ENCODE assay signal across 9 cellular contexts in the genomic region with DNA sequence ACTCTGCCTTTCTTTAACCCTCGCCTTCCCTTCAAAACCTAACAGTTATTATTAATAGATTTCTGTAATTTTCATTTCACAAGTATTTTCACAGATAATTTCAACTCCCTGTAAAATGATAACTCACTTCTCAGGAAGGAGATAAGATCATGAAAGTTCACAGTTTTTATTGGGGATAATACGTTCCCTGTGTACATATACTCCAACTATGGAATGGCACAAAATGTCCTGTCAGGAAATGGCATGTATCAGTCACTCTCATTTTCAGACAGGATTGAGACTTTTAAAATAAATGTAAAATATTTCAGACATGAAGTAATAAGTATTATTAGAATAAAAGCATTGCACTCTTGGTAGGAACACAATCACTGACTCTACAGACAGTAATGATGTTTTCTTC. TPM values are rescaled to one million over a fixed set of nuclear protein-coding genes. Genes with fewer than 3 reads are reported as not detected.
DNase-seq lines count a peak whose midpoint lies in the region; ATAC-seq and TF ChIP-seq lines count a peak whose summit lies in the region.
"Had no signal": no experiment of that assay in that cellular context is flagged by ENCODE, and none has a peak within 500 bp of the region (broad histone marks: within the 10 kb centered on the region; RNA-seq: fewer than 3 reads in every experiment).

No MANE protein-coding gene starts in this region.

- H3K27ac ChIP-seq in HL-60 (replicated peaks) (peak overlapping the region; percentile 80), spleen (peak overlapping the region; percentile 76 to 98 (median 96))

- peaks cover 17% of the 10 kb centered on the region for H3K4me1 Mint-ChIP-seq in activated T-helper 1 cell treated with anti-CD3 and anti-CD28 coated beads, Interleukin-12 subunit alpha, Interleukin-12 subunit beta, Interleukin-2, Interleukin-4 antibody, amounts not matched to agents 30 ng/mL and 10 ng/mL and 1 ng/mL, durations not matched to agents 14 hours and 24 hours and 36 hours (ENCODE audit: low read depth)

- H3K4me3 ChIP-seq in HL-60 (replicated peaks; ENCODE audit: insufficient read depth, low read length), result no peak overlapping the region; the same call in 1 of the 2 replicates
- H3K4me3 ChIP-seq in iPS-11a (ENCODE audit: low read depth, low read length), result peak overlapping the region; percentile 79
- peak overlapping the region in 4 of 8 donors; percentile 63 to 89 (median 73) for H3K4me3 ChIP-seq in spleen

- ATAC-seq in GM21576 (IDR thresholded peaks at IDR 0.05; ENCODE audit: unreplicated experiment) (no peak), GM21515 (IDR thresholded peaks at IDR 0.05; ENCODE audit: unreplicated experiment) (no peak), HG03469 (IDR thresholded peaks at IDR 0.05; ENCODE audit: unreplicated experiment) (no peak)

- peaks cover 3 to 50% (median 22%) of the 10 kb centered on the region in 6 donors for H3K4me1 ChIP-seq in spleen

- H3K27me3 Mint-ChIP-seq in activated T-helper 1 cell treated with anti-CD3 and anti-CD28 coated beads, Interleukin-12 subunit alpha, Interleukin-12 subunit beta, Interleukin-2, Interleukin-4 antibody, amounts not matched to agents 30 ng/mL and 10 ng/mL and 1 ng/mL, durations not matched to agents 14 hours and 24 hours and 36 hours (ENCODE audit: insufficient read depth), result no peaks in the 10 kb centered on the region

- H3K36me3 Mint-ChIP-seq in activated T-helper 1 cell treated with anti-CD3 and anti-CD28 coated beads, Interleukin-12 subunit alpha, Interleukin-12 subunit beta, Interleukin-2, Interleukin-4 antibody, amounts not matched to agents 30 ng/mL and 10 ng/mL and 1 ng/mL, durations not matched to agents 14 hours and 24 hours and 36 hours (ENCODE audit: low read depth), result peaks cover 31% of the 10 kb centered on the region

- peaks cover 4 to 40% (median 10%) of the 10 kb centered on the region in 6 donors for H3K36me3 ChIP-seq in spleen

- TF ChIP-seq CTCF in HL-60 (IDR thresholded peaks at IDR 0.05; ENCODE audit: insufficient read depth, low read length) (no peak), spleen (IDR thresholded peaks at IDR 0.05 in 8 of 11, conservative IDR thresholded peaks at IDR 0.05 in 3 of 11) (no peak), GM20000 (IDR thresholded peaks at IDR 0.05; ENCODE audit: extremely low read depth, missing control alignments) (no peak)

- intact Hi-C loops in activated T-helper 1 cell treated with anti-CD3 and anti-CD28 coated beads, Interleukin-12 subunit alpha, Interleukin-12 subunit beta, Interleukin-2, Interleukin-4 antibody, amounts not matched to agents 30 ng/mL and 10 ng/mL and 1 ng/mL, durations not matched to agents 14 hours and 24 hours and 36 hours (cut with micrococcal nuclease), result loop anchor here (2.0 kb wide), 1 partner anchor 114 kb away; a partner anchor contains a TSS
- intact Hi-C loops in spleen (cut with DNase I; ENCODE audit: low total_unique reads), result no loop called here

- no peak overlapping the region for H3K4me3 Mint-ChIP-seq in activated T-helper 1 cell treated with anti-CD3 and anti-CD28 coated beads, Interleukin-12 subunit alpha, Interleukin-12 subunit beta, Interleukin-2, Interleukin-4 antibody, amounts not matched to agents 30 ng/mL and 10 ng/mL and 1 ng/mL, durations not matched to agents 14 hours and 24 hours and 36 hours

- TF ChIP-seq POLR2A in spleen (IDR thresholded peaks at IDR 0.05), result no peak

- peaks cover 49% of the 10 kb centered on the region for H3K9me3 Mint-ChIP-seq in activated T-helper 1 cell treated with anti-CD3 and anti-CD28 coated beads, Interleukin-12 subunit alpha, Interleukin-12 subunit beta, Interleukin-2, Interleukin-4 antibody, amounts not matched to agents 30 ng/mL and 10 ng/mL and 1 ng/mL, durations not matched to agents 14 hours and 24 hours and 36 hours

- H3K9me3 ChIP-seq in spleen, result peaks cover 0 to 77% (median 47%) of the 10 kb centered on the region in 8 donors

- peak overlapping the region; percentile 97 for H3K27ac Mint-ChIP-seq in activated T-helper 1 cell treated with anti-CD3 and anti-CD28 coated beads, Interleukin-12 subunit alpha, Interleukin-12 subunit beta, Interleukin-2, Interleukin-4 antibody, amounts not matched to agents 30 ng/mL and 10 ng/mL and 1 ng/mL, durations not matched to agents 14 hours and 24 hours and 36 hours

- DNase-seq in HL-60 (ENCODE audit: low read depth in 1 of 2, low spot score in 1 of 2) (no peak), spleen (no peak), GM20000 (ENCODE audit: low spot score) (no peak)
- no peak for DNase-seq in activated T-helper 1 cell treated with anti-CD3 and anti-CD28 coated beads, Interleukin-12 subunit alpha, Interleukin-12 subunit beta, Interleukin-2, Interleukin-4 antibody, amounts not matched to agents 30 ng/mL and 10 ng/mL and 1 ng/mL, durations not matched to agents 14 hours and 24 hours and 36 hours (ENCODE audit: low spot score)
- DNase-seq: effector CD4-positive, alpha-beta T cell had no signal

- no peaks in the 10 kb centered on the region for H3K27me3 ChIP-seq in HL-60 (ENCODE audit: insufficient read depth, poor library complexity, severe bottlenecking)
- H3K27me3 ChIP-seq in spleen (replicated peaks in 1 of 7), result no peaks in the 10 kb centered on the region

- WGBS in spleen, 5 donors, result 66 to 84% (median 72%) methylated on average over 2 of the region's 2 CpGs

RNA-seq across cellular contexts. Expression of a gene that starts 0.9 kb away (rescaled TPM):
- 3.8 and 4.7 TPM in 2 replicates for total RNA-seq in activated T-helper 1 cell treated with anti-CD3 and anti-CD28 coated beads, Interleukin-12 subunit alpha, Interleukin-12 subunit beta, Interleukin-2, Interleukin-4 antibody, amounts not matched to agents 30 ng/mL and 10 ng/mL and 1 ng/mL, durations not matched to agents 14 hours and 24 hours and 36 hours
- total RNA-seq in spleen, result 10 to 100 TPM in 4 of 7 donors, 1 to 10 TPM in 3; 7.7 to 36.6 (median 18.0) TPM
- 10 to 100 TPM; 20.2 to 24.0 (median 23.6) TPM for polyA plus RNA-seq in spleen

RNA-seq across cellular contexts. Expression of a gene that starts 0.9 kb away (rescaled TPM):
- 0.69 and 0.93 TPM in 2 replicates for total RNA-seq in activated T-helper 1 cell treated with anti-CD3 and anti-CD28 coated beads, Interleukin-12 subunit alpha, Interleukin-12 subunit beta, Interleukin-2, Interleukin-4 antibody, amounts not matched to agents 30 ng/mL and 10 ng/mL and 1 ng/mL, durations not matched to agents 14 hours and 24 hours and 36 hours
- total RNA-seq in spleen, result 1 to 10 TPM; 3.3 to 8.8 (median 5.4) TPM
- polyA plus RNA-seq in spleen, result 1 to 10 TPM; 2.3 to 3.5 (median 3.5) TPM

RNA-seq across cellular contexts. Expression of a gene that starts 11.3 kb away (rescaled TPM):
- total RNA-seq in activated T-helper 1 cell treated with anti-CD3 and anti-CD28 coated beads, Interleukin-12 subunit alpha, Interleukin-12 subunit beta, Interleukin-2, Interleukin-4 antibody, amounts not matched to agents 30 ng/mL and 10 ng/mL and 1 ng/mL, durations not matched to agents 14 hours and 24 hours and 36 hours, result 6.1 and 6.6 TPM in 2 replicates
- 10 to 100 TPM in 6 of 7 donors, 1 to 10 TPM in 1; 9.8 to 16.7 (median 13.3) TPM for total RNA-seq in spleen
- 1 to 10 TPM; 2.9 to 3.9 (median 3.6) TPM for polyA plus RNA-seq in spleen

RNA-seq across cellular contexts. Expression of a gene that starts 27.2 kb away (rescaled TPM):
- total RNA-seq in activated T-helper 1 cell treated with anti-CD3 and anti-CD28 coated beads, Interleukin-12 subunit alpha, Interleukin-12 subunit beta, Interleukin-2, Interleukin-4 antibody, amounts not matched to agents 30 ng/mL and 10 ng/mL and 1 ng/mL, durations not matched to agents 14 hours and 24 hours and 36 hours, result 11.3 and 12.1 TPM in 2 replicates
- total RNA-seq in spleen, result 10 to 100 TPM; 21.2 to 48.2 (median 34.6) TPM
- polyA plus RNA-seq in spleen, result 10 to 100 TPM; 12.4 to 14.2 (median 12.5) TPM

RNA-seq across cellular contexts. Expression of a gene that starts 42.1 kb away (rescaled TPM):
- total RNA-seq in activated T-helper 1 cell treated with anti-CD3 and anti-CD28 coated beads, Interleukin-12 subunit alpha, Interleukin-12 subunit beta, Interleukin-2, Interleukin-4 antibody, amounts not matched to agents 30 ng/mL and 10 ng/mL and 1 ng/mL, durations not matched to agents 14 hours and 24 hours and 36 hours, result 5.1 and 5.4 TPM in 2 replicates
- 10 to 100 TPM in 6 of 7 donors, 1 to 10 TPM in 1; 9.7 to 16.9 (median 13.0) TPM for total RNA-seq in spleen
- 1 to 10 TPM; 1.6 to 2.4 (median 1.7) TPM for polyA plus RNA-seq in spleen
